In the genomic region with DNA sequence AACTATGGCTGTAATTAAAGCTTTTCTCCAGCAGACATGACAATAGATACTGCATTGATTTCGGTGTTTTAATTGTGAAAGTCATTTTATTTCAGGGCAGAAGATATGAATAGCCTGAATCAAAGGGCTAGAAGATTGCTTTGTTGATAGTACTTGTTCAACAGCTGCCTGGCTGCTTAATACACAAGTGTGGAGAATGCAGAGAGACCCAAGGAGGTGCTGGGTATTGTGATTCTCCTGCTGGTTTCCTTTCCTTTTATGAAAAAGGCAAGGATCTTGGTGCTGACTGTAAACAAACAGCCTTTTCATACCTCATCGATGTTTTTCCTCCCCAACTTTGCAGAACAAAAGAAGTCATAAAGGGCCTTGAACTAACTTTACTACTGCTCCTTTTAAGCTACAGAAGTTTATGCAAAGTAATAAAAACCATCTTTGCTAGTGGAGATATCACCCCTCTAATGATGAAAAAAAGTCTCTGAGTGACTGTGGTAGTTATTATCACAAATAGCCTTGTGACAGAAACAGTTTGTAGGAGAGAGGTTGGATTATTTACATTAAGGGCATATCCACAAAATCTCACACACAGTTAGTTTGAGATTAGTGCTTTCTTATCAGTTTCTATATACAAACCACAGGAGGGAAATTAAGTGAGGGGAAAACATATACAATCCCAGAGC, we compare ENCODE assay signal across 1 cellular context.
TF ChIP-seq lines count a peak whose summit lies in the region.

No MANE protein-coding gene starts in this region.

TF ChIP-seq in HEK293, 187 proteins besides CTCF, POLR2A, EP300 and RAD21 (continued from another document):
- TF ChIP-seq, protein P1, sequence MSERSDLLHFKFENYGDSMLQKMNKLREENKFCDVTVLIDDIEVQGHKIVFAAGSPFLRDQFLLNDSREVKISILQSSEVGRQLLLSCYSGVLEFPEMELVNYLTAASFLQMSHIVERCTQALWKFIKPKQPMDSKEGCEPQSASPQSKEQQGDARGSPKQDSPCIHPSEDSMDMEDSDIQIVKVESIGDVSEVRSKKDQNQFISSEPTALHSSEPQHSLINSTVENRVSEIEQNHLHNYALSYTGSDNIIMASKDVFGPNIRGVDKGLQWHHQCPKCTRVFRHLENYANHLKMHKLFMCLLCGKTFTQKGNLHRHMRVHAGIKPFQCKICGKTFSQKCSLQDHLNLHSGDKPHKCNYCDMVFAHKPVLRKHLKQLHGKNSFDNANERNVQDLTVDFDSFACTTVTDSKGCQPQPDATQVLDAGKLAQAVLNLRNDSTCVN (tag by site-specific recombination; optimal IDR thresholded peaks at IDR 0.05) = no peak
